ENCODE assay signal across 14 cellular contexts in the genomic region with DNA sequence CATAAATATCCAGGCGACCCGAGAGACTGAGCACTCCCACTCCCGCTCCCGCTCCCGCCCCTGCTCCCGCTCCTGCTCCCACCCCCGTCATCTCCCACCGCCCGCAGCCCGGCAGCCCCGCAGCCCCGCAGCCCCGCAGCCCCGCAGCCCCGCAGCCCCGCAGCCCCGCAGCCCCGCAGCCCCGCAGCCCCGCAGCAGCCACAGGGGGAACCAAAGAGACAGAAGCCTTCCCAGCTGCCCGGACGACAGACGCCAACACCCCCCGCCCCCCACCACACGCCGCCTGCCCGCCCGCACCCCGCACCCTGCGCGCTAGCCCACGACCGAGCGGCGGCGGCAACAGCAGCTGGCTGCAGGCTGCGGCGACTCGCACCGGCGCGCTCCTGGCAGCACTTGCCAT. TPM values are rescaled to one million over a fixed set of nuclear protein-coding genes. Genes with fewer than 3 reads are reported as not detected.
"Had no signal": no experiment of that assay in that cellular context is flagged by ENCODE, and none has a peak within 500 bp of the region (broad histone marks: within the 10 kb centered on the region; RNA-seq: fewer than 3 reads in every experiment).

TSS of gene PABPC1L2B (plus strand) at position 301 of the 400 bp plus-strand sequence. CDS start 704 bp downstream, outside the sequence.

RNA-seq across cellular contexts. Expression of gene PABPC1L2B, which starts in this region (rescaled TPM):
- total RNA-seq: activated B cell treated with CpG ODN at 0.5 μM for 24 hours; activated CD4-positive, alpha-beta memory T cell treated with anti-CD3 and anti-CD28 coated beads for 36 hours; activated CD4-positive, alpha-beta memory T cell treated with anti-CD3 and anti-CD28 coated beads, Interleukin-2, amount 10 ng/mL, durations not matched to agents 7 days and 5 days; activated CD4-positive, alpha-beta T cell treated with anti-CD3 and anti-CD28 coated beads for 36 hours; activated CD4-positive, alpha-beta T cell treated with anti-CD3 and anti-CD28 coated beads, Interleukin-2, amount 10 ng/mL, durations not matched to agents 24 days and 14 days; activated CD4-positive, alpha-beta T cell treated with anti-CD3 and anti-CD28 coated beads, Interleukin-2, amount 10 ng/mL, durations not matched to agents 7 days and 5 days; activated CD8-positive, alpha-beta memory T cell treated with anti-CD3 and anti-CD28 coated beads for 36 hours; activated CD8-positive, alpha-beta memory T cell treated with anti-CD3 and anti-CD28 coated beads, Interleukin-2, amount 10 ng/mL, durations not matched to agents 7 days and 5 days; activated CD8-positive, alpha-beta T cell treated with anti-CD3 and anti-CD28 coated beads for 36 hours; activated CD8-positive, alpha-beta T cell treated with anti-CD3 and anti-CD28 coated beads, Interleukin-2, amount 10 ng/mL, durations not matched to agents 7 days and 5 days; T-cell; T-helper 1 cell treated with Interleukin-12 subunit alpha and Interleukin-12 subunit beta and Interleukin-4 antibody, amounts not matched to agents 30 ng/mL and 1 ng/mL, for 36 hours; T-helper 17 cell; T-helper 2 cell treated with Interferon-gamma antibody and Interleukin-4, amounts not matched to agents 100 ng/mL and 5 ng/mL, for 36 hours had no signal
